ENCODE assay signal across 25 cellular contexts in genomic region chr6:118685823-118686449, GRCh38. TPM values are rescaled to one million over a fixed set of nuclear protein-coding genes. Genes with fewer than 3 reads are reported as not detected.
A peak's percentile ranks its signal among the peaks of the same experiment; 100 is the strongest.
DNase-seq lines count a peak whose midpoint lies in the region; ATAC-seq and TF ChIP-seq lines count a peak whose summit lies in the region.
"Had no signal": no experiment of that assay in that cellular context is flagged by ENCODE, and none has a peak within 500 bp of the region (broad histone marks: within the 10 kb centered on the region; RNA-seq: fewer than 3 reads in every experiment).

No MANE protein-coding gene starts in this region.

- peak overlapping the region; percentile 82 for H3K27ac Mint-ChIP-seq in activated naive CD8-positive, alpha-beta T cell
- H3K27ac Mint-ChIP-seq in activated naive CD8-positive, alpha-beta T cell treated with anti-CD3 and anti-CD28 coated beads, Interleukin-2, amount 50 U/mL, for 24 hours, result no peak overlapping the region
- H3K27ac Mint-ChIP-seq in activated T-helper 17 cell treated with anti-CD3 and anti-CD28 coated beads, Interleukin-2, amount 50 U/mL, for 72 hours, result no peak overlapping the region
- H3K27ac Mint-ChIP-seq: stimulated activated memory B cell treated with anti-CD40 and anti-IgM and Interleukin-4, amounts not matched to agents 10 μg/mL and 1 μg/mL and 100 μg/mL, for 72 hours had no signal

- H3K27me3 Mint-ChIP-seq in activated naive CD8-positive, alpha-beta T cell, result no peaks in the 10 kb centered on the region
- no peaks in the 10 kb centered on the region for H3K27me3 Mint-ChIP-seq in activated naive CD8-positive, alpha-beta T cell treated with anti-CD3 and anti-CD28 coated beads, Interleukin-2, amount 50 U/mL, for 24 hours
- no peaks in the 10 kb centered on the region for H3K27me3 Mint-ChIP-seq in activated T-helper 17 cell treated with anti-CD3 and anti-CD28 coated beads, Interleukin-2, amount 50 U/mL, for 72 hours
- H3K27me3 Mint-ChIP-seq: activated CD4-positive, alpha-beta memory T cell treated with anti-CD3 and anti-CD28 coated beads for 36 hours; IgD-negative memory B cell; naive B cell; stimulated activated memory B cell treated with anti-CD40 and anti-IgM and Interleukin-4, amounts not matched to agents 10 μg/mL and 1 μg/mL and 100 μg/mL, for 72 hours had no signal

- H3K4me3 Mint-ChIP-seq in activated naive CD8-positive, alpha-beta T cell, result no peak overlapping the region
- H3K4me3 Mint-ChIP-seq in activated naive CD8-positive, alpha-beta T cell treated with anti-CD3 and anti-CD28 coated beads, Interleukin-2, amount 50 U/mL, for 24 hours, result no peak overlapping the region
- peak overlapping the region; percentile 33 for H3K4me3 Mint-ChIP-seq in activated T-helper 17 cell treated with anti-CD3 and anti-CD28 coated beads, Interleukin-2, amount 50 U/mL, for 72 hours
- H3K4me3 Mint-ChIP-seq: IgD-negative memory B cell; naive B cell; stimulated activated memory B cell treated with anti-CD40 and anti-IgM and Interleukin-4, amounts not matched to agents 10 μg/mL and 1 μg/mL and 100 μg/mL, for 72 hours; T-helper 2 cell treated with Interferon-gamma antibody and Interleukin-4, amounts not matched to agents 5 μg/mL and 100 μg/mL, for 36 hours had no signal

- no peaks in the 10 kb centered on the region for H3K9me3 Mint-ChIP-seq in activated naive CD8-positive, alpha-beta T cell (ENCODE audit: low read depth)
- no peaks in the 10 kb centered on the region for H3K9me3 Mint-ChIP-seq in activated naive CD8-positive, alpha-beta T cell treated with anti-CD3 and anti-CD28 coated beads, Interleukin-2, amount 50 U/mL, for 24 hours
- H3K9me3 Mint-ChIP-seq in activated T-helper 17 cell treated with anti-CD3 and anti-CD28 coated beads, Interleukin-2, amount 50 U/mL, for 72 hours, result no peaks in the 10 kb centered on the region
- H3K9me3 Mint-ChIP-seq: activated CD4-positive, alpha-beta memory T cell treated with anti-CD3 and anti-CD28 coated beads for 36 hours; IgD-negative memory B cell; stimulated activated memory B cell treated with anti-CD40 and anti-IgM and Interleukin-4, amounts not matched to agents 10 μg/mL and 1 μg/mL and 100 μg/mL, for 72 hours; T-helper 2 cell treated with Interferon-gamma antibody and Interleukin-4, amounts not matched to agents 5 μg/mL and 100 μg/mL, for 36 hours had no signal

- POLR2A ChIA-PET in GM10248 (lab: Yijun Ruan, JAX), result no interaction called here

- peaks cover 2% of the 10 kb centered on the region for H3K36me3 Mint-ChIP-seq in activated naive CD8-positive, alpha-beta T cell
- H3K36me3 Mint-ChIP-seq in activated naive CD8-positive, alpha-beta T cell treated with anti-CD3 and anti-CD28 coated beads, Interleukin-2, amount 50 U/mL, for 24 hours (ENCODE audit: low read depth), result peaks cover 23% of the 10 kb centered on the region
- peaks cover 10% of the 10 kb centered on the region for H3K36me3 Mint-ChIP-seq in activated T-helper 17 cell treated with anti-CD3 and anti-CD28 coated beads, Interleukin-2, amount 50 U/mL, for 72 hours (ENCODE audit: low read depth)

- ATAC-seq in activated naive CD8-positive, alpha-beta T cell treated with anti-CD3 and anti-CD28 coated beads, Interleukin-2, amount 50 U/mL, for 24 hours, result no peak
- no peak for ATAC-seq in activated T-helper 17 cell treated with anti-CD3 and anti-CD28 coated beads, Interleukin-2, amount 50 U/mL, for 72 hours (replicated peaks)
- ATAC-seq: stimulated activated memory B cell treated with anti-CD40 and anti-IgM and Interleukin-4, amounts not matched to agents 10 μg/mL and 1 μg/mL and 100 μg/mL, for 72 hours had no signal

- H3K4me1 Mint-ChIP-seq in activated naive CD8-positive, alpha-beta T cell (ENCODE audit: low read depth), result peaks cover 71% of the 10 kb centered on the region
- peaks cover 55% of the 10 kb centered on the region for H3K4me1 Mint-ChIP-seq in activated naive CD8-positive, alpha-beta T cell treated with anti-CD3 and anti-CD28 coated beads, Interleukin-2, amount 50 U/mL, for 24 hours
- H3K4me1 Mint-ChIP-seq in activated T-helper 17 cell treated with anti-CD3 and anti-CD28 coated beads, Interleukin-2, amount 50 U/mL, for 72 hours, result peaks cover 32% of the 10 kb centered on the region

- CTCF ChIA-PET in GM10248 (lab: Yijun Ruan, JAX), result interaction anchor here (1.4 kb wide), 1 partner anchor 18 kb away, joined by 3 read pairs; no protein-coding TSS in a partner anchor

- TF ChIP-seq CTCF in GM10248 (IDR thresholded peaks at IDR 0.05; ENCODE audit: control extremely low read depth, extremely low read depth, low read depth, missing control alignments), result no peak

- DNase-seq in activated naive CD8-positive, alpha-beta T cell treated with anti-CD3 and anti-CD28 coated beads, Interleukin-2, amount 50 U/mL, for 24 hours, result no peak
- DNase-seq in iPS-NIHi7 (ENCODE audit: extremely low spot score), result peak; percentile 24
- no peak for DNase-seq in GM10248 (ENCODE audit: extremely low spot score)
- no peak for DNase-seq in activated CD4-positive, CD25-positive, alpha-beta regulatory T cell (lab: John Stamatoyannopoulos, UW)
- no peak for DNase-seq in retina
- no peak for DNase-seq in NCI-H1417 (lab: John Stamatoyannopoulos, UW)
- DNase-seq: ACHN; activated CD4-positive, alpha-beta memory T cell treated with anti-CD3 and anti-CD28 coated beads for 36 hours; central memory CD4-positive, alpha-beta T cell; dorsolateral prefrontal cortex; glutamatergic neuron; mesenchymal stem cell; naive B cell; NCI-H1105; NCI-H2029; NCI-H446; NCI-H82; spleen; stimulated activated CD4-positive, alpha-beta T cell treated with anti-CD3 and anti-CD28 coated beads, Interleukin-2, amount 100 ng/mL, for 48 hours; uterus had no signal

RNA-seq across cellular contexts. Expression of gene CEP85L, which starts 34.5 kb away (rescaled TPM):
- total RNA-seq in activated T-helper 17 cell treated with anti-CD3 and anti-CD28 coated beads, Interleukin-2, amount 50 U/mL, for 72 hours, result 10 to 100 TPM; 32.3 to 46.2 TPM
